ENCODE assay signal across 20 cellular contexts in the genomic region with DNA sequence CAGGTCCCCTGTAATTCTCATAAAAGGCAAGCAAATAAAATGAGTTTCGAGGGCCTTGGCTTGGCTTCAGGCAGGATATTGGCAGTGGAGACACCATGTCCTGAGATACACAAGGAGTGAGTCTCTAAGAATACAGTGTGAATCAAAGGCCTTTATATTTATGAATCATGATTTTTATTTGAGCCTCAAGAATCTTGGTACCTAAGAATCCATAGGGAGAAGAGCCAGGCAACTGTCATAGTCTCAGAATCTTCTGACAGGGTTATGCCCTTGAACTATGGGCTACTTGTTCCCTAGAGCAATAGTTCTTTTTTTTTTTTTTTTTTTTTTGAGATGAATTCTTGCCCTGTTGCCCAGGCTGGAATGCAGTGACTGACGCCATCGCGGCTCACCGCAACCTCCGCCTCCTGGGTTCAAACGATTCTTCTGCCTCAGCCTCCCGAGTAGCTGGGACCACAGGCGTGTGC.
DNase-seq lines count a peak whose midpoint lies in the region; ATAC-seq and TF ChIP-seq lines count a peak whose summit lies in the region.
"Had no signal": no experiment of that assay in that cellular context is flagged by ENCODE, and none has a peak within 500 bp of the region (broad histone marks: within the 10 kb centered on the region; RNA-seq: fewer than 3 reads in every experiment).

No MANE protein-coding gene starts in this region.

- TF ChIP-seq CTCF in right atrium auricular region (IDR thresholded peaks at IDR 0.05), result no peak
- no peak for TF ChIP-seq CTCF in endodermal cell (conservative IDR thresholded peaks at IDR 0.05)
- no peak for TF ChIP-seq CTCF in omental fat pad (IDR thresholded peaks at IDR 0.05)
- TF ChIP-seq CTCF in vagina (IDR thresholded peaks at IDR 0.05), result no peak

- H3K4me3 Mint-ChIP-seq in endodermal cell, result no peak overlapping the region
- H3K4me3 Mint-ChIP-seq: activated CD8-positive, alpha-beta T cell treated with anti-CD3 and anti-CD28 coated beads, Interleukin-2, amount 10 ng/mL, durations not matched to agents 7 days and 5 days had no signal

- intact Hi-C loops in Right ventricle myocardium superior (cut with DNase I) (no loop called here), vagina (cut with DNase I) (no loop called here)

- H3K36me3 ChIP-seq in right atrium auricular region (no peaks in the 10 kb centered on the region), endodermal cell (ENCODE audit: control insufficient read depth, insufficient read depth, low read length) (no peaks in the 10 kb centered on the region), vagina (no peaks in the 10 kb centered on the region)
- H3K36me3 ChIP-seq: BLaER1 treated with 17β-estradiol and CSF1 and Interleukin-3, amounts not matched to agents 10 nM and 100 nM had no signal

- H3K27me3 ChIP-seq in right atrium auricular region (no peaks in the 10 kb centered on the region), endodermal cell (ENCODE audit: control insufficient read depth, insufficient read depth, low read length, poor library complexity, severe bottlenecking) (no peaks in the 10 kb centered on the region), vagina (no peaks in the 10 kb centered on the region)
- H3K27me3 ChIP-seq: BLaER1 treated with 17β-estradiol and CSF1 and Interleukin-3, amounts not matched to agents 10 nM and 100 nM had no signal

- no peaks in the 10 kb centered on the region for H3K9me3 Mint-ChIP-seq in endodermal cell

- no peaks in the 10 kb centered on the region for H3K27me3 Mint-ChIP-seq in endodermal cell (ENCODE audit: insufficient read depth)

- H3K27ac ChIP-seq in right atrium auricular region (no peak overlapping the region), endodermal cell (ENCODE audit: low read depth, low read length) (no peak overlapping the region), vagina (peak overlapping the region; percentile 68)
- H3K27ac ChIP-seq: BLaER1 treated with 17β-estradiol and CSF1 and Interleukin-3, amounts not matched to agents 10 nM and 100 nM; RWPE1 had no signal

- no peak overlapping the region for H3K9ac ChIP-seq in endodermal cell (ENCODE audit: extremely low read depth, low read length, poor library complexity, severe bottlenecking)
- H3K9ac ChIP-seq: BLaER1 treated with 17β-estradiol and CSF1 and Interleukin-3, amounts not matched to agents 10 nM and 100 nM had no signal

- H3K4me1 ChIP-seq in right atrium auricular region, result peaks cover 0 to 16% of the 10 kb centered on the region in 2 donors
- H3K4me1 ChIP-seq in endodermal cell (ENCODE audit: control insufficient read depth, insufficient read depth, low read length), result peaks cover 11% of the 10 kb centered on the region
- peaks cover 11% of the 10 kb centered on the region for H3K4me1 ChIP-seq in vagina
- H3K4me1 ChIP-seq: BLaER1 treated with 17β-estradiol and CSF1 and Interleukin-3, amounts not matched to agents 10 nM and 100 nM had no signal

- WGBS in endodermal cell (ENCODE audit: insufficient coverage in 1 of 2, insufficient read length in 1 of 2), 2 experiments, result 90 to 94% methylated on average over 9 of the region's 9 CpGs

- H3K27ac Mint-ChIP-seq in endodermal cell, result peak overlapping the region; percentile 33
- H3K27ac Mint-ChIP-seq: activated CD8-positive, alpha-beta T cell treated with anti-CD3 and anti-CD28 coated beads, Interleukin-2, amount 10 ng/mL, durations not matched to agents 7 days and 5 days; activated naive CD4-positive, alpha-beta T cell treated with anti-CD3 and anti-CD28 coated beads, Interleukin-2, amount 50 U/mL, for 72 hours had no signal

- H3K4me3 ChIP-seq in right atrium auricular region (no peak overlapping the region), endodermal cell (ENCODE audit: low read length) (no peak overlapping the region), vagina (no peak overlapping the region)
- H3K4me3 ChIP-seq: BLaER1 treated with 17β-estradiol and CSF1 and Interleukin-3, amounts not matched to agents 10 nM and 100 nM had no signal

- DNase-seq in Right ventricle myocardium superior (no peak), right atrium auricular region (ENCODE audit: low spot score) (no peak), endodermal cell (no peak), omental fat pad (ENCODE audit: low spot score) (no peak), vagina (ENCODE audit: extremely low spot score in 2 of 2) (no peak), NCI-H2227 (lab: John Stamatoyannopoulos, UW; ENCODE audit: unreplicated experiment) (no peak), DMS79 treated with DMSO at 0.1 percent for 48 hours (lab: John Stamatoyannopoulos, UW) (no peak)
- DNase-seq: activated CD8-positive, alpha-beta T cell treated with anti-CD3 and anti-CD28 coated beads, Interleukin-2, amount 10 ng/mL, durations not matched to agents 7 days and 5 days; activated T-cell treated with anti-CD3 and anti-CD28 coated beads, Interleukin-2, amount 50 U/mL, for 48 hours; dermis blood vessel endothelial cell; glutamatergic neuron; Kasumi-1; NCI-H146; NCI-H2227 treated with DMSO at 0.1 percent for 48 hours; NK-92 treated with Interleukin-12 subunit alpha and Interleukin-12 subunit beta, amount 100 ng/mL, for 24 hours; posterior cingulate gyrus had no signal

- no peaks in the 10 kb centered on the region for H3K36me3 Mint-ChIP-seq in endodermal cell (ENCODE audit: low read depth)
- H3K36me3 Mint-ChIP-seq: activated naive CD4-positive, alpha-beta T cell treated with anti-CD3 and anti-CD28 coated beads, Interleukin-2, amount 50 U/mL, for 72 hours had no signal

- peaks cover 42% of the 10 kb centered on the region for H3K4me1 Mint-ChIP-seq in endodermal cell

- TF ChIP-seq POLR2A in vagina (IDR thresholded peaks at IDR 0.05), result no peak

- H3K9me3 ChIP-seq in right atrium auricular region, result no peaks in the 10 kb centered on the region
- no peaks in the 10 kb centered on the region for H3K9me3 ChIP-seq in endodermal cell (ENCODE audit: control insufficient read depth, low read length)
- H3K9me3 ChIP-seq in vagina, result no peaks in the 10 kb centered on the region

- ATAC-seq in Right ventricle myocardium superior (ENCODE audit: poor library complexity), result peak; percentile 68
- peak; percentile 60 for ATAC-seq in omental fat pad (ENCODE audit: low FRiP score)
- ATAC-seq in HG03439 (IDR thresholded peaks at IDR 0.05; ENCODE audit: unreplicated experiment), result no peak
- ATAC-seq: activated CD8-positive, alpha-beta T cell treated with anti-CD3 and anti-CD28 coated beads, Interleukin-2, amount 10 ng/mL, durations not matched to agents 7 days and 5 days; activated naive CD4-positive, alpha-beta T cell treated with anti-CD3 and anti-CD28 coated beads, Interleukin-2, amount 50 U/mL, for 72 hours had no signal
